Comparison of ENCODE assay signal across 8 cellular contexts in genomic region chr9:62838024-62838718, GRCh38.
DNase-seq lines count a peak whose midpoint lies in the region; ATAC-seq, FAIRE-seq and TF ChIP-seq lines count a peak whose summit lies in the region.
"Not testable (repeated sequence)": the region's sequence is repeated elsewhere in the genome, so short reads cannot be mapped to it uniquely, and the experiment has no call there.

No MANE protein-coding gene starts in this region.

- peak overlapping the region; percentile 32 to 80 (median 62) for H3K4me3 ChIP-seq in dorsolateral prefrontal cortex
- peak overlapping the region; percentile 21 to 31 for H3K4me3 ChIP-seq in small intestine (ENCODE audit: low read depth in 1 of 2, low read length in 2 of 2)
- peak overlapping the region in 1 of 2 donors; percentile 8 for H3K4me3 ChIP-seq in uterus

- WGBS in small intestine, 3 donors, result 1 to 3% (median 3%) methylated on average over 43 to 57 of the region's 60 CpGs

- not testable (repeated sequence) for H3K4me1 ChIP-seq in small intestine (ENCODE audit: control insufficient read depth in 2 of 2, insufficient read depth in 1 of 2, low read depth in 1 of 2, low read length in 1 of 2); uterus

- not testable (repeated sequence) for TF ChIP-seq POLR2A in uterus (IDR thresholded peaks at IDR 0.05)

- DNase-seq in M059J (ENCODE audit: low read depth) (peak; percentile 95), dorsolateral prefrontal cortex (peak; percentile 90 to 99 (median 98)), left colon (peak; percentile 91 to 94), small intestine (peak; percentile 56), uterus (peak; percentile 60 to 65)
- DNase-seq in activated CD8-positive, alpha-beta memory T cell treated with anti-CD3 and anti-CD28 coated beads, Interleukin-2, amount 50 U/mL, for 1 hour (ENCODE audit: extremely low read depth), result peak; percentile 83

- ATAC-seq in GM18517 (IDR thresholded peaks at IDR 0.05; ENCODE audit: unreplicated experiment) (peak; percentile 100), HG02623 (IDR thresholded peaks at IDR 0.05; ENCODE audit: unreplicated experiment) (peak; percentile 100), left colon (peak; percentile 100)

- H3K27ac ChIP-seq in dorsolateral prefrontal cortex (peak overlapping the region in 56 of 59 donors; percentile 57 to 94 (median 83)), small intestine (ENCODE audit: low read depth in 1 of 2, low read length in 1 of 2) (peak overlapping the region in 1 of 2 donors; percentile 66)
- H3K27ac ChIP-seq in uterus, result not testable (repeated sequence)

- not testable (repeated sequence) for FAIRE-seq in small intestine (lab: Jason Lieb, UNC)

- TF ChIP-seq CTCF in dorsolateral prefrontal cortex (IDR thresholded peaks at IDR 0.05 in 54 of 56, conservative IDR thresholded peaks at IDR 0.05 in 2 of 56; ENCODE audit: low read depth in 1 of 56, partially characterized antibody in 56 of 56), result peak in 2 of 56 donors; percentile 14 to 36
- not testable (repeated sequence) for TF ChIP-seq CTCF in uterus (IDR thresholded peaks at IDR 0.05)

- H3K36me3 ChIP-seq in small intestine (ENCODE audit: control insufficient read depth in 2 of 2, insufficient read depth in 2 of 2, low read length in 2 of 2); uterus: not testable (repeated sequence)

- intact Hi-C loops in dorsolateral prefrontal cortex (cut with DNase I); left colon (cut with DNase I, micrococcal nuclease); uterus (cut with DNase I; ENCODE audit: low total_unique reads): not testable (repeated sequence)

- H3K27me3 ChIP-seq in dorsolateral prefrontal cortex, result peaks cover 0 to 26% (median 3%) of the 10 kb centered on the region in 45 donors
- not testable (repeated sequence) for H3K27me3 ChIP-seq in small intestine (ENCODE audit: control insufficient read depth in 2 of 2, insufficient read depth in 2 of 2, low read length in 2 of 2); uterus

- not testable (repeated sequence) for H3K9me3 ChIP-seq in small intestine (ENCODE audit: control insufficient read depth, low read depth); uterus
